ENCODE assay signal across 10 cellular contexts in genomic region chrX:67546496-67547423, GRCh38. TPM values are rescaled to one million over a fixed set of nuclear protein-coding genes. Genes with fewer than 3 reads are reported as not detected.
DNase-seq lines count a peak whose midpoint lies in the region; ATAC-seq and TF ChIP-seq lines count a peak whose summit lies in the region.
"Had no signal": no experiment of that assay in that cellular context is flagged by ENCODE, and none has a peak within 500 bp of the region (broad histone marks: within the 10 kb centered on the region; RNA-seq: fewer than 3 reads in every experiment).

No MANE protein-coding gene starts in this region.

- no peak for TF ChIP-seq CTCF in progenitor cell of endocrine pancreas (IDR thresholded peaks at IDR 0.05; ENCODE audit: unreplicated experiment)

- no peak for ATAC-seq in T-cell (replicated peaks in 1 of 4)
- no peak for ATAC-seq in right cardiac atrium
- ATAC-seq: stimulated activated effector memory CD8-positive, alpha-beta T cell treated with anti-CD3 and anti-CD28 coated beads, Interleukin-12 subunit alpha, Interleukin-12 subunit beta, amount 100 ng/mL, for 72 hours had no signal

- H3K4me3 ChIP-seq in BLaER1 treated with 17β-estradiol and CSF1 and Interleukin-3, amounts not matched to agents 10 nM and 100 nM: peak overlapping the region; percentile 59 to 81 (median 72)
- H3K4me3 ChIP-seq in right cardiac atrium (ENCODE audit: low read length): peak overlapping the region; percentile 63

- H3K9me3 Mint-ChIP-seq in T-cell (no peaks in the 10 kb centered on the region), progenitor cell of endocrine pancreas (ENCODE audit: low read depth) (no peaks in the 10 kb centered on the region)
- H3K9me3 Mint-ChIP-seq in activated CD4-positive, alpha-beta T cell treated with anti-CD3 and anti-CD28 coated beads, Interleukin-2, amount 10 ng/mL, durations not matched to agents 24 days and 14 days: no peaks in the 10 kb centered on the region
- H3K9me3 Mint-ChIP-seq: stimulated activated effector memory CD8-positive, alpha-beta T cell treated with anti-CD3 and anti-CD28 coated beads, Interleukin-12 subunit alpha, Interleukin-12 subunit beta, amount 100 ng/mL, for 72 hours had no signal

- H3K27ac ChIP-seq in BLaER1 treated with 17β-estradiol and CSF1 and Interleukin-3, amounts not matched to agents 10 nM and 100 nM: peak overlapping the region; percentile 31 to 77 (median 73); a peak in 21 of 22 replicates
- peak overlapping the region; percentile 36 for H3K27ac ChIP-seq in right cardiac atrium (ENCODE audit: low read length)

- H3K27ac Mint-ChIP-seq in T-cell (no peak overlapping the region), progenitor cell of endocrine pancreas (no peak overlapping the region)
- no peak overlapping the region for H3K27ac Mint-ChIP-seq in activated CD4-positive, alpha-beta T cell treated with anti-CD3 and anti-CD28 coated beads, Interleukin-2, amount 10 ng/mL, durations not matched to agents 24 days and 14 days
- H3K27ac Mint-ChIP-seq: stimulated activated effector memory CD8-positive, alpha-beta T cell treated with anti-CD3 and anti-CD28 coated beads, Interleukin-12 subunit alpha, Interleukin-12 subunit beta, amount 100 ng/mL, for 72 hours had no signal

- peak overlapping the region; percentile 73 to 83 (median 81) for H3K9ac ChIP-seq in BLaER1 treated with 17β-estradiol and CSF1 and Interleukin-3, amounts not matched to agents 10 nM and 100 nM

- POLR2A ChIA-PET in T-cell (lab: Charles Lee): interaction anchor here in 1 of 2 donors (0.6 kb wide), 1 partner anchor 538 kb away, joined by 3 read pairs; no protein-coding TSS in a partner anchor

- H3K4me2 ChIP-seq in BLaER1 treated with 17β-estradiol and CSF1 and Interleukin-3, amounts not matched to agents 10 nM and 100 nM: peak overlapping the region; percentile 58 to 94 (median 80)

- H3K4me3 Mint-ChIP-seq in T-cell: peak overlapping the region in 2 of 3 donors; percentile 41 to 51
- H3K4me3 Mint-ChIP-seq in progenitor cell of endocrine pancreas (ENCODE audit: low read depth): peak overlapping the region; percentile 69
- H3K4me3 Mint-ChIP-seq in activated CD4-positive, alpha-beta T cell treated with anti-CD3 and anti-CD28 coated beads, Interleukin-2, amount 10 ng/mL, durations not matched to agents 24 days and 14 days: no peak overlapping the region
- H3K4me3 Mint-ChIP-seq: stimulated activated effector memory CD8-positive, alpha-beta T cell treated with anti-CD3 and anti-CD28 coated beads, Interleukin-12 subunit alpha, Interleukin-12 subunit beta, amount 100 ng/mL, for 72 hours had no signal

- H3K36me3 ChIP-seq in BLaER1 treated with 17β-estradiol and CSF1 and Interleukin-3, amounts not matched to agents 10 nM and 100 nM: peaks cover 0 to 19% (median 8%) of the 10 kb centered on the region in 11 experiments; a peak in 11 of 22 replicates

- CTCF ChIA-PET in T-cell (lab: Charles Lee): interaction anchor here in 1 of 2 donors (0.6 kb wide), 1 partner anchor 236 kb away, joined by 3 read pairs; no protein-coding TSS in a partner anchor

- no peak for DNase-seq in T-cell
- DNase-seq in right cardiac atrium: peak in 1 of 3 donors; percentile 14
- DNase-seq in progenitor cell of endocrine pancreas (ENCODE audit: low spot score, unreplicated experiment): no peak
- no peak for DNase-seq in activated CD4-positive, alpha-beta T cell treated with anti-CD3 and anti-CD28 coated beads, Interleukin-2, amount 10 ng/mL, durations not matched to agents 24 days and 14 days
- DNase-seq in COR-L47 (lab: John Stamatoyannopoulos, UW): no peak
- no peak for DNase-seq in SK-N-DZ (ENCODE audit: low spot score)
- no peak for DNase-seq in activated gamma-delta T cell treated with Interleukin-2 at 50 U/mL for 16 hours
- DNase-seq: occipital lobe had no signal

- H3K36me3 Mint-ChIP-seq in T-cell (no peaks in the 10 kb centered on the region), progenitor cell of endocrine pancreas (ENCODE audit: insufficient read depth) (no peaks in the 10 kb centered on the region)
- H3K36me3 Mint-ChIP-seq in activated CD4-positive, alpha-beta T cell treated with anti-CD3 and anti-CD28 coated beads, Interleukin-2, amount 10 ng/mL, durations not matched to agents 24 days and 14 days (ENCODE audit: low read depth): no peaks in the 10 kb centered on the region
- H3K36me3 Mint-ChIP-seq: stimulated activated effector memory CD8-positive, alpha-beta T cell treated with anti-CD3 and anti-CD28 coated beads, Interleukin-12 subunit alpha, Interleukin-12 subunit beta, amount 100 ng/mL, for 72 hours had no signal

- peaks cover 0 to 6% (median 0%) of the 10 kb centered on the region in 11 experiments; a peak in 4 of 22 replicates for H3K27me3 ChIP-seq in BLaER1 treated with 17β-estradiol and CSF1 and Interleukin-3, amounts not matched to agents 10 nM and 100 nM
- H3K27me3 ChIP-seq in right cardiac atrium (ENCODE audit: control insufficient read depth, insufficient read depth): no peaks in the 10 kb centered on the region

- 11% methylated on average over 42 of the region's 44 CpGs for WGBS in right cardiac atrium

- peaks cover 10 to 37% (median 22%) of the 10 kb centered on the region in 10 experiments; a peak in 19 of 20 replicates for H3K4me1 ChIP-seq in BLaER1 treated with 17β-estradiol and CSF1 and Interleukin-3, amounts not matched to agents 10 nM and 100 nM
- H3K4me1 ChIP-seq in right cardiac atrium (ENCODE audit: control insufficient read depth, insufficient read depth, low read length): no peaks in the 10 kb centered on the region

- H4K20me1 ChIP-seq in BLaER1 treated with 17β-estradiol and CSF1 and Interleukin-3, amounts not matched to agents 10 nM and 100 nM: peaks cover 0 to 24% (median 0%) of the 10 kb centered on the region in 11 experiments; a peak in 6 of 22 replicates

- peaks cover 0 to 19% (median 5%) of the 10 kb centered on the region in 11 experiments; a peak in 18 of 22 replicates for H3K9me3 ChIP-seq in BLaER1 treated with 17β-estradiol and CSF1 and Interleukin-3, amounts not matched to agents 10 nM and 100 nM (replicated peaks in 1 of 11)
- no peaks in the 10 kb centered on the region for H3K9me3 ChIP-seq in right cardiac atrium (ENCODE audit: control insufficient read depth, low read length)

- H3K27me3 Mint-ChIP-seq in T-cell (peaks cover 28 to 42% of the 10 kb centered on the region in 2 donors), progenitor cell of endocrine pancreas (peaks cover 56% of the 10 kb centered on the region)
- H3K27me3 Mint-ChIP-seq in activated CD4-positive, alpha-beta T cell treated with anti-CD3 and anti-CD28 coated beads, Interleukin-2, amount 10 ng/mL, durations not matched to agents 24 days and 14 days: peaks cover 35% of the 10 kb centered on the region

- H3K4me1 Mint-ChIP-seq in T-cell (peaks cover 5 to 6% (median 6%) of the 10 kb centered on the region in 3 donors), progenitor cell of endocrine pancreas (ENCODE audit: low read depth) (peaks cover 4% of the 10 kb centered on the region)
- H3K4me1 Mint-ChIP-seq in activated CD4-positive, alpha-beta T cell treated with anti-CD3 and anti-CD28 coated beads, Interleukin-2, amount 10 ng/mL, durations not matched to agents 24 days and 14 days: no peaks in the 10 kb centered on the region
- H3K4me1 Mint-ChIP-seq: stimulated activated effector memory CD8-positive, alpha-beta T cell treated with anti-CD3 and anti-CD28 coated beads, Interleukin-12 subunit alpha, Interleukin-12 subunit beta, amount 100 ng/mL, for 72 hours had no signal

- intact Hi-C loops in right cardiac atrium (cut with DNase I): loop anchor here in 1 of 4 donors (5.0 kb wide), 1 partner anchor 236 kb away; no protein-coding TSS in a partner anchor
- intact Hi-C loops in activated CD4-positive, alpha-beta T cell treated with anti-CD3 and anti-CD28 coated beads, Interleukin-2, amount 10 ng/mL, durations not matched to agents 24 days and 14 days (cut with micrococcal nuclease): no loop called here

RNA-seq across cellular contexts. Expression of gene AR, which starts 2.9 kb away (rescaled TPM):
- total RNA-seq in T-cell (under 1 TPM; 0.14 to 0.40 (median 0.32) TPM), right cardiac atrium (10 to 100 TPM; 13.1 to 20.5 (median 16.1) TPM), progenitor cell of endocrine pancreas (1.1 and 1.4 TPM in 2 replicates)
- polyA plus RNA-seq in right cardiac atrium: 3.4 TPM
- 0.05 TPM in 1 of 2 replicates, not detected in the other for total RNA-seq in activated CD4-positive, alpha-beta T cell treated with anti-CD3 and anti-CD28 coated beads, Interleukin-2, amount 10 ng/mL, durations not matched to agents 24 days and 14 days
- polyA plus RNA-seq in SK-N-DZ (2014; cell fraction: cytosol; rRNA removed): 0.65 and 0.74 TPM in 2 replicates
- polyA plus RNA-seq in SK-N-DZ (2014; cell fraction: nucleus; rRNA removed): 0.66 and 0.88 TPM in 2 replicates
